In the genomic region with DNA sequence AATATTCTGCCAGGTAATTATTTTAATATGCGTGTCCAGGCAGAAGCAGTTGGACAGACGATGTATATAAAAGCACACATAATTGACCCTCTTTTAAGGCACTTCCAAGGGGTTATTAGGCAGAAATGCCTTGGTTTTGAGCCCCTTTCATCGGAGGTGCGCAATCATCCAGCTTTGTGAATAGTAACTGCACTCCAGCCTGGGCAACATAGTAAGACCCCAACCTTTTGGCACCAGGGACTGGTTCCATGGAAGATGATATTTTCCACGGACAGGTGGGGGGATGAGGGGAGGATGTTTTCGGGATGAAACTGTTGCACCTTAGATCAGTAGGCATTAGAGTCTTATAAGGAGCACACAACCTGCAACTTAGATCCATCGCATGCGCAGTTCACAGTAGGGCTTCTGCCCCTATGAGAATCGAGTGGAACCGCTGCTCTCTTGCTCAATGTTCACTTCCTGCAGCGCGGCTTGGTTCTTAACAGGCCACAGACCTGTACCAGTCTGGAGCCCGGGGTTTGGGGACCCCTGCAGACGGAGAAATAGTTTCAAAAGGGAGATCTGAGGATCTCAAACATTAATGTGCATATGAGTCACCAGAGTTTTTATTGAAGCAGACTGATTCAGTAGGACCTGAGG, we compare ENCODE assay signal across 8 cellular contexts. TPM values are rescaled to one million over a fixed set of nuclear protein-coding genes. Genes with fewer than 3 reads are reported as not detected.
DNase-seq lines count a peak whose midpoint lies in the region; ATAC-seq lines count a peak whose summit lies in the region.

No MANE protein-coding gene starts in this region.

- H4K91ac ChIP-seq in mesenchymal stem cell (ENCODE audit: low read length), result no peak overlapping the region

- peaks cover 19% of the 10 kb centered on the region for H3K4me1 ChIP-seq in mesenchymal stem cell (ENCODE audit: control insufficient read depth, insufficient read depth, low read depth, low read length)

- H3K9ac ChIP-seq in mesenchymal stem cell (ENCODE audit: low read length), result no peak overlapping the region

- H3K9me3 Mint-ChIP-seq in activated T-cell treated with anti-CD3 and anti-CD28 coated beads, Interleukin-2, amount 50 U/mL, for 72 hours, result peaks cover 0 to 4% of the 10 kb centered on the region in 2 donors

- peaks cover 35% of the 10 kb centered on the region for H3K4me1 Mint-ChIP-seq in activated T-cell treated with anti-CD3 and anti-CD28 coated beads, Interleukin-2, amount 50 U/mL, for 72 hours (ENCODE audit: low read depth)

- H3K27ac Mint-ChIP-seq in activated T-cell treated with anti-CD3 and anti-CD28 coated beads, Interleukin-2, amount 50 U/mL, for 72 hours, result peak overlapping the region; percentile 77

- H3K4me3 ChIP-seq in mesenchymal stem cell (ENCODE audit: insufficient read depth in 1 of 2, low read depth in 1 of 2, low read length in 2 of 2), result peak overlapping the region in 1 of 2 experiments; percentile 75

- ATAC-seq in GM18498 (IDR thresholded peaks at IDR 0.05; ENCODE audit: unreplicated experiment) (peak; percentile 17), HG03457 (IDR thresholded peaks at IDR 0.05; ENCODE audit: unreplicated experiment) (no peak), HG03521 (IDR thresholded peaks at IDR 0.05; ENCODE audit: unreplicated experiment) (no peak)
- ATAC-seq in activated T-cell treated with anti-CD3 and anti-CD28 coated beads, Interleukin-2, amount 50 U/mL, for 72 hours (replicated peaks in 1 of 2), result peak; percentile 27 to 38

- H2AK5ac ChIP-seq in mesenchymal stem cell (ENCODE audit: low read length, severe bottlenecking), result no peak overlapping the region

- peak; percentile 4 for DNase-seq in LHCN-M2 (ENCODE audit: low read depth)
- DNase-seq in activated T-cell treated with anti-CD3 and anti-CD28 coated beads, Interleukin-2, amount 50 U/mL, for 72 hours, result peak; percentile 28 to 56
- DNase-seq in mesenchymal stem cell, result peak; percentile 17
- DNase-seq in OCI-M2 (lab: John Stamatoyannopoulos, UW; ENCODE audit: unreplicated experiment), result no peak
- no peak for DNase-seq in mesenteric fat pad (ENCODE audit: low spot score)

- H3K4ac ChIP-seq in mesenchymal stem cell (ENCODE audit: low read depth in 1 of 2, low read length in 2 of 2), result no peak overlapping the region

- peaks cover 7% of the 10 kb centered on the region for H3K9me3 ChIP-seq in mesenchymal stem cell (ENCODE audit: control insufficient read depth, low read length)

- H3K23ac ChIP-seq in mesenchymal stem cell (ENCODE audit: low read length in 2 of 2), result no peak overlapping the region

- WGBS in mesenchymal stem cell, result 51% methylated on average over 14 of the region's 14 CpGs

- no peak overlapping the region for H3K18ac ChIP-seq in mesenchymal stem cell (ENCODE audit: low read depth in 1 of 2, low read length in 2 of 2)

- no peak overlapping the region for H2BK15ac ChIP-seq in mesenchymal stem cell (ENCODE audit: low read depth, poor library complexity, severe bottlenecking)

- H3K36me3 ChIP-seq in mesenchymal stem cell (ENCODE audit: control insufficient read depth in 1 of 2, insufficient read depth in 2 of 2, low read depth in 1 of 2, low read length in 2 of 2), result no peaks in the 10 kb centered on the region

- no peak overlapping the region for H2BK5ac ChIP-seq in mesenchymal stem cell (ENCODE audit: low read depth, low read length, poor library complexity, severe bottlenecking)

- H2AFZ ChIP-seq in mesenchymal stem cell (ENCODE audit: low read depth, low read length), result no peak overlapping the region

- no peak overlapping the region for H2BK120ac ChIP-seq in mesenchymal stem cell (ENCODE audit: low read depth, low read length)

- H4K8ac ChIP-seq in mesenchymal stem cell (ENCODE audit: low read length), result no peak overlapping the region

- H2BK12ac ChIP-seq in mesenchymal stem cell (ENCODE audit: low read length in 2 of 2), result no peak overlapping the region

- no peaks in the 10 kb centered on the region for H3K79me1 ChIP-seq in mesenchymal stem cell (replicated peaks; ENCODE audit: low read length, poor library complexity, severe bottlenecking)

- peaks cover 40 to 65% of the 10 kb centered on the region in 2 experiments for H3K27me3 ChIP-seq in mesenchymal stem cell (ENCODE audit: control insufficient read depth in 1 of 2, insufficient read depth in 1 of 2, low read length in 2 of 2)

- H3K36me3 Mint-ChIP-seq in activated T-cell treated with anti-CD3 and anti-CD28 coated beads, Interleukin-2, amount 50 U/mL, for 72 hours (ENCODE audit: insufficient read depth in 2 of 2), result peaks cover 12 to 15% of the 10 kb centered on the region in 2 donors

- H3K14ac ChIP-seq in mesenchymal stem cell (ENCODE audit: low read length in 2 of 2), result no peak overlapping the region

- peaks cover 34% of the 10 kb centered on the region for H3K27me3 Mint-ChIP-seq in activated T-cell treated with anti-CD3 and anti-CD28 coated beads, Interleukin-2, amount 50 U/mL, for 72 hours (ENCODE audit: low read depth)

- H3K27ac ChIP-seq in mesenchymal stem cell (ENCODE audit: low read length, poor library complexity, severe bottlenecking), result no peak overlapping the region

- peak overlapping the region; percentile 93 to 94 for H3K4me3 Mint-ChIP-seq in activated T-cell treated with anti-CD3 and anti-CD28 coated beads, Interleukin-2, amount 50 U/mL, for 72 hours

- peak overlapping the region; percentile 78 for H3K4me2 ChIP-seq in mesenchymal stem cell (ENCODE audit: low read length, poor library complexity, severe bottlenecking)

RNA-seq across cellular contexts. Expression of a gene that starts 1.8 kb away (rescaled TPM):
- total RNA-seq in LHCN-M2 (2014; rRNA removed) (0.06 and 0.34 TPM in 2 replicates), mesenteric fat pad (0.29 TPM)
- polyA plus RNA-seq in LHCN-M2 (2012), result not detected
- total RNA-seq in activated T-cell treated with anti-CD3 and anti-CD28 coated beads, Interleukin-2, amount 50 U/mL, for 72 hours, result 10 to 100 TPM; 57.6 to 76.3 TPM
- 0.40 TPM for polyA plus RNA-seq in mesenchymal stem cell (2013, experiment 1 of 2)
- polyA plus RNA-seq in mesenchymal stem cell (2013, experiment 2 of 2), result 0.38 TPM

RNA-seq across cellular contexts. Expression of a gene that starts 49.5 kb away (rescaled TPM):
- total RNA-seq in LHCN-M2 (2014; rRNA removed), result 1.9 and 3.0 TPM in 2 replicates
- 0.49 TPM for polyA plus RNA-seq in LHCN-M2 (2012)
- under 1 TPM; 0.74 to 0.91 TPM for total RNA-seq in activated T-cell treated with anti-CD3 and anti-CD28 coated beads, Interleukin-2, amount 50 U/mL, for 72 hours
- 0.30 TPM for polyA plus RNA-seq in mesenchymal stem cell (2013, experiment 1 of 2)
- polyA plus RNA-seq in mesenchymal stem cell (2013, experiment 2 of 2), result 0.27 TPM
- total RNA-seq in mesenteric fat pad, result 3.8 TPM

Comparison
In these comparisons a context has a peak if more than half of its experiments do, and no peak if none do; other contexts are left out.
1. ATAC-seq: peak in GM18498 (single experiment) and activated T-cell treated with anti-CD3 and anti-CD28 coated beads, Interleukin-2, amount 50 U/mL, for 72 hours (2 of 2); none in HG03457 (single experiment) and HG03521 (single experiment).
2. DNase-seq: peak in LHCN-M2 (single experiment), activated T-cell treated with anti-CD3 and anti-CD28 coated beads, Interleukin-2, amount 50 U/mL, for 72 hours (2 of 2) and mesenchymal stem cell (single experiment); none in OCI-M2 (single experiment) and mesenteric fat pad (single experiment).
3. RNA of a gene that starts 1.8 kb away (total RNA-seq): 57.6 to 76.3 TPM in activated T-cell treated with anti-CD3 and anti-CD28 coated beads, Interleukin-2, amount 50 U/mL, for 72 hours; 0.06 to 0.34 TPM in LHCN-M2 and 0.29 TPM in mesenteric fat pad (single experiment); every median in the first group is over 10 times any median in the second.